21 cellular contexts compared by ENCODE assay signal in genomic region chr1:89720839-89721238, GRCh38.
DNase-seq lines count a peak whose midpoint lies in the region; ATAC-seq, FAIRE-seq and TF ChIP-seq lines count a peak whose summit lies in the region.
"Had no signal": no experiment of that assay in that cellular context is flagged by ENCODE, and none has a peak within 500 bp of the region (broad histone marks: within the 10 kb centered on the region; RNA-seq: fewer than 3 reads in every experiment).

No MANE protein-coding gene starts in this region.

- ATAC-seq in HepG2: no peak
- ATAC-seq in right lobe of liver: no peak
- no peak for ATAC-seq in pancreas
- ATAC-seq in HG02610 (IDR thresholded peaks at IDR 0.05; ENCODE audit: unreplicated experiment): no peak

- H3K27ac Mint-ChIP-seq in astrocyte (ENCODE audit: unreplicated experiment): no peak overlapping the region
- H3K27ac Mint-ChIP-seq: H9 had no signal

- H3K79me2 ChIP-seq in HepG2 (ENCODE audit: insufficient read depth, low read length) (no peaks in the 10 kb centered on the region), OCI-LY7 (ENCODE audit: insufficient read depth, low read depth, low read length) (no peaks in the 10 kb centered on the region), astrocyte (ENCODE audit: insufficient read depth, low read length) (no peaks in the 10 kb centered on the region)
- H3K79me2 ChIP-seq: parathyroid adenoma had no signal

- in situ Hi-C loops in HepG2 (cut with HindIII; ENCODE audit: extremely low pct_ligation_motif_present, low pct_unique_long_range_greater_than_20kb): no loop called here

- TF ChIP-seq EP300 in HepG2 (IDR thresholded peaks at IDR 0.05; ENCODE audit: low read depth in 2 of 2, low read length in 2 of 2) (no peak), HepG2 (CRISPR knock-in tag; IDR thresholded peaks at IDR 0.05; ENCODE audit: borderline replicate concordance) (no peak)

- H3K27me3 Mint-ChIP-seq in astrocyte (ENCODE audit: low read depth, unreplicated experiment): no peaks in the 10 kb centered on the region

- intact Hi-C loops in HepG2 (cut with micrococcal nuclease; ENCODE audit: unreplicated experiment): no loop called here
- intact Hi-C loops in right lobe of liver (cut with DNase I): no loop called here
- intact Hi-C loops in OCI-LY7 (cut with micrococcal nuclease; ENCODE audit: unreplicated experiment): loop anchor here (5.0 kb wide), 1 partner anchor 41 kb away; no protein-coding TSS in a partner anchor
- intact Hi-C loops in pancreas (cut with DNase I): no loop called here

- H2AFZ ChIP-seq in HepG2 (ENCODE audit: low read length) (no peak overlapping the region), OCI-LY7 (ENCODE audit: low read length) (peak overlapping the region; percentile 47; the same call in 1 of the 2 replicates), astrocyte (ENCODE audit: low read depth, low read length) (no peak overlapping the region)
- H2AFZ ChIP-seq: parathyroid adenoma had no signal

- DNase-seq in HepG2 (ENCODE audit: low spot score) (no peak), right lobe of liver (no peak), OCI-LY7 (ENCODE audit: low spot score) (no peak), astrocyte (ENCODE audit: low read depth) (no peak), pancreas (no peak), NCI-H774 (lab: John Stamatoyannopoulos, UW) (no peak)
- DNase-seq: activated CD8-positive, alpha-beta memory T cell treated with anti-CD3 and anti-CD28 coated beads for 24 hours; adrenal gland; C1 segment of cervical spinal cord; DMS79; H9; MG63; NCI-H187 treated with DMSO at 0.1 percent for 48 hours; NCI-H510A; SJCRH30 had no signal

- H3K4me1 ChIP-seq in HepG2 (ENCODE audit: insufficient read depth, low read length): no peaks in the 10 kb centered on the region
- no peaks in the 10 kb centered on the region for H3K4me1 ChIP-seq in right lobe of liver
- H3K4me1 ChIP-seq in OCI-LY7 (ENCODE audit: insufficient read depth, low read length, poor library complexity, severe bottlenecking): peaks cover 54% of the 10 kb centered on the region
- peaks cover 28% of the 10 kb centered on the region for H3K4me1 ChIP-seq in astrocyte (ENCODE audit: insufficient read depth, low read length)
- H3K4me1 ChIP-seq in subcutaneous abdominal adipose tissue (ENCODE audit: control insufficient read depth in 5 of 5, insufficient read depth in 5 of 5, low read length in 5 of 5): peaks cover 10 to 48% (median 35%) of the 10 kb centered on the region in 5 donors
- peaks cover 0 to 9% (median 0%) of the 10 kb centered on the region in 3 donors for H3K4me1 ChIP-seq in pancreas
- H3K4me1 ChIP-seq: parathyroid adenoma, SJCRH30 had no signal

- FAIRE-seq in HepG2 (lab: Jason Lieb, UNC): no peak
- FAIRE-seq in astrocyte (lab: Jason Lieb, UNC): no peak
- FAIRE-seq in pancreas (lab: Jason Lieb, UNC): no peak
- FAIRE-seq: HTR-8/SVneo had no signal

- H3K4me3 ChIP-seq in HepG2 (replicated peaks in 1 of 3; ENCODE audit: insufficient read depth in 1 of 3, low read depth in 2 of 3, low read length in 3 of 3) (no peak overlapping the region), right lobe of liver (no peak overlapping the region), OCI-LY7 (ENCODE audit: low read depth, low read length, poor library complexity, severe bottlenecking) (peak overlapping the region; percentile 24), astrocyte (ENCODE audit: insufficient read depth, low read depth, low read length) (no peak overlapping the region), subcutaneous abdominal adipose tissue (ENCODE audit: low read depth in 1 of 5, low read length in 5 of 5) (no peak overlapping the region), pancreas (no peak overlapping the region)
- H3K4me3 ChIP-seq: adrenal gland, MG63, SJCRH30, skin epidermis, tibial nerve had no signal

- 11% methylated on average over 1 of the region's 1 CpG for WGBS in HepG2 (ENCODE audit: low lambda C conversion rate)
- 47% methylated on average over 1 of the region's 1 CpG for WGBS in right lobe of liver (ENCODE audit: insufficient coverage, low coverage, low lambda C conversion rate, missing lambda C conversion rate)
- 62 to 83% methylated on average over 1 of the region's 1 CpG for WGBS in pancreas, 2 donors

- peaks cover 29% of the 10 kb centered on the region for H3K4me1 Mint-ChIP-seq in astrocyte (ENCODE audit: low read depth, unreplicated experiment)

- H3K27ac ChIP-seq in HepG2 (ENCODE audit: extremely low read length, insufficient read depth, low read length) (no peak overlapping the region), right lobe of liver (no peak overlapping the region), OCI-LY7 (ENCODE audit: low read depth, low read length, poor library complexity, severe bottlenecking) (peak overlapping the region; percentile 24), astrocyte (ENCODE audit: low read depth, low read length) (no peak overlapping the region), subcutaneous abdominal adipose tissue (ENCODE audit: low read depth, low read length) (peak overlapping the region; percentile 25), pancreas (no peak overlapping the region)
- H3K27ac ChIP-seq: adrenal gland, parathyroid adenoma, SJCRH30 had no signal

- H3K36me3 ChIP-seq in HepG2 (replicated peaks in 1 of 2; ENCODE audit: control insufficient read depth in 1 of 2, insufficient read depth in 2 of 2, low read length in 2 of 2): no peaks in the 10 kb centered on the region
- no peaks in the 10 kb centered on the region for H3K36me3 ChIP-seq in right lobe of liver
- H3K36me3 ChIP-seq in OCI-LY7 (ENCODE audit: insufficient read depth, low read length): no peaks in the 10 kb centered on the region
- no peaks in the 10 kb centered on the region for H3K36me3 ChIP-seq in astrocyte (ENCODE audit: insufficient read depth, low read length)
- no peaks in the 10 kb centered on the region for H3K36me3 ChIP-seq in subcutaneous abdominal adipose tissue (ENCODE audit: control insufficient read depth in 5 of 5, insufficient read depth in 5 of 5, low read length in 5 of 5)
- H3K36me3 ChIP-seq in pancreas: no peaks in the 10 kb centered on the region
- H3K36me3 ChIP-seq: adrenal gland, MG63, SJCRH30 had no signal

- H3K9me3 ChIP-seq in HepG2 (ENCODE audit: low read length): no peaks in the 10 kb centered on the region
- H3K9me3 ChIP-seq in right lobe of liver: no peaks in the 10 kb centered on the region
- no peaks in the 10 kb centered on the region for H3K9me3 ChIP-seq in OCI-LY7 (ENCODE audit: low read length)
- no peaks in the 10 kb centered on the region for H3K9me3 ChIP-seq in astrocyte (ENCODE audit: insufficient read depth, low read depth, low read length)
- no peaks in the 10 kb centered on the region for H3K9me3 ChIP-seq in subcutaneous abdominal adipose tissue (ENCODE audit: control insufficient read depth in 5 of 5, low read length in 5 of 5)
- no peaks in the 10 kb centered on the region for H3K9me3 ChIP-seq in pancreas
- H3K9me3 ChIP-seq: adrenal gland, MG63, SJCRH30, tibial nerve had no signal

- no peak for TF ChIP-seq CTCF in HepG2 (CRISPR knock-in tag; IDR thresholded peaks at IDR 0.05)
- TF ChIP-seq CTCF in right lobe of liver (IDR thresholded peaks at IDR 0.05): no peak
- TF ChIP-seq CTCF in OCI-LY7 (conservative IDR thresholded peaks at IDR 0.05; ENCODE audit: low read length): no peak
- TF ChIP-seq CTCF in astrocyte (IDR thresholded peaks at IDR 0.05; ENCODE audit: insufficient read depth, low read depth, low read length): no peak
- no peak for TF ChIP-seq CTCF in pancreas (IDR thresholded peaks at IDR 0.05)

- no peaks in the 10 kb centered on the region for H3K9me2 ChIP-seq in OCI-LY7 (ENCODE audit: insufficient read depth, low read length)

- no peak overlapping the region for H3K4me2 ChIP-seq in HepG2 (ENCODE audit: low read depth, low read length)
- peak overlapping the region; percentile 64 for H3K4me2 ChIP-seq in OCI-LY7 (ENCODE audit: low read length)
- peak overlapping the region; percentile 42 for H3K4me2 ChIP-seq in astrocyte (ENCODE audit: low read length)

- BruUV-seq in HepG2 (replicated peaks; lab: Mats Ljungman, UMichigan): no TSS peak
- BruUV-seq in OCI-LY7 (replicated peaks; lab: Mats Ljungman, UMichigan): no TSS peak

- TF ChIP-seq RAD21 in HepG2 (CRISPR knock-in tag; IDR thresholded peaks at IDR 0.05): no peak

- TF ChIP-seq POLR2A in HepG2 (IDR thresholded peaks at IDR 0.05; ENCODE audit: insufficient read depth in 1 of 2, low read depth in 2 of 2, low read length in 2 of 2): no peak
- TF ChIP-seq POLR2A in right lobe of liver (IDR thresholded peaks at IDR 0.05): no peak

- CTCF ChIA-PET in HepG2 (lab: Yijun Ruan, JAX; ENCODE audit: low intra/inter-chr PET ratio, low total read pairs): no interaction called here
- CTCF ChIA-PET in OCI-LY7 (lab: Charles Lee; ENCODE audit: unreplicated experiment): no interaction called here

- no peak overlapping the region for H3K9ac ChIP-seq in HepG2 (ENCODE audit: insufficient read depth, low read depth, low read length)
- no peak overlapping the region for H3K9ac ChIP-seq in astrocyte (ENCODE audit: low read length)
- H3K9ac ChIP-seq in subcutaneous abdominal adipose tissue (ENCODE audit: low read length in 5 of 5): no peak overlapping the region
- H3K9ac ChIP-seq: parathyroid adenoma had no signal

- no peak overlapping the region for H3K4me3 Mint-ChIP-seq in astrocyte (ENCODE audit: unreplicated experiment)
- H3K4me3 Mint-ChIP-seq: H9 had no signal

- H3K36me3 Mint-ChIP-seq in astrocyte (ENCODE audit: low read depth, unreplicated experiment): no peaks in the 10 kb centered on the region

- no peaks in the 10 kb centered on the region for H3K27me3 ChIP-seq in HepG2 (ENCODE audit: control insufficient read depth in 1 of 2, insufficient read depth in 2 of 2, low read length in 2 of 2)
- no peaks in the 10 kb centered on the region for H3K27me3 ChIP-seq in right lobe of liver
- no peaks in the 10 kb centered on the region for H3K27me3 ChIP-seq in astrocyte (ENCODE audit: insufficient read depth, low read length)
- no peaks in the 10 kb centered on the region for H3K27me3 ChIP-seq in subcutaneous abdominal adipose tissue (ENCODE audit: control insufficient read depth in 5 of 5, insufficient read depth in 4 of 5, low read length in 5 of 5)
- no peaks in the 10 kb centered on the region for H3K27me3 ChIP-seq in pancreas
- H3K27me3 ChIP-seq: adrenal gland, MG63, SJCRH30, tibial nerve had no signal

- H3K9me3 Mint-ChIP-seq in astrocyte (ENCODE audit: unreplicated experiment): no peaks in the 10 kb centered on the region
- H3K9me3 Mint-ChIP-seq: H9 had no signal

- POLR2A ChIA-PET in HepG2 (lab: Yijun Ruan, JAX) (no interaction called here), OCI-LY7 (lab: Charles Lee) (interaction anchor here (0.6 to 4.4 kb wide), 9 partner anchors 8 to 70 kb away, joined by 3 to 30 read pairs (median 4); no protein-coding TSS in a partner anchor)

- H4K20me1 ChIP-seq in HepG2 (ENCODE audit: insufficient read depth, low read length) (no peaks in the 10 kb centered on the region), OCI-LY7 (ENCODE audit: insufficient read depth, low read length) (no peaks in the 10 kb centered on the region), astrocyte (ENCODE audit: insufficient read depth, low read length) (no peaks in the 10 kb centered on the region)

TF ChIP-seq in HepG2, 621 proteins besides CTCF, POLR2A, EP300 and RAD21 (continues in another document):
- no peak for TF ChIP-seq TEAD2 (CRISPR knock-in tag; IDR thresholded peaks at IDR 0.05)
- TF ChIP-seq KLF11 (CRISPR knock-in tag; IDR thresholded peaks at IDR 0.05): no peak
- peak; percentile 32 to 53; a peak in 3 of 4 replicates for TF ChIP-seq MAFK (conservative IDR thresholded peaks at IDR 0.05 in 1 of 2, IDR thresholded peaks at IDR 0.05 in 1 of 2; ENCODE audit: low read length in 2 of 2)

Comparison
In these comparisons a context has a peak if more than half of its experiments do, and no peak if none do; other contexts are left out.
1. H3K27ac ChIP-seq: peak in OCI-LY7 (single experiment) and subcutaneous abdominal adipose tissue (single experiment); none in HepG2 (single experiment), right lobe of liver (0 of 3), astrocyte (single experiment) and pancreas (0 of 4).